Comparison of ENCODE assay signal across 1 cellular context in the genomic region with DNA sequence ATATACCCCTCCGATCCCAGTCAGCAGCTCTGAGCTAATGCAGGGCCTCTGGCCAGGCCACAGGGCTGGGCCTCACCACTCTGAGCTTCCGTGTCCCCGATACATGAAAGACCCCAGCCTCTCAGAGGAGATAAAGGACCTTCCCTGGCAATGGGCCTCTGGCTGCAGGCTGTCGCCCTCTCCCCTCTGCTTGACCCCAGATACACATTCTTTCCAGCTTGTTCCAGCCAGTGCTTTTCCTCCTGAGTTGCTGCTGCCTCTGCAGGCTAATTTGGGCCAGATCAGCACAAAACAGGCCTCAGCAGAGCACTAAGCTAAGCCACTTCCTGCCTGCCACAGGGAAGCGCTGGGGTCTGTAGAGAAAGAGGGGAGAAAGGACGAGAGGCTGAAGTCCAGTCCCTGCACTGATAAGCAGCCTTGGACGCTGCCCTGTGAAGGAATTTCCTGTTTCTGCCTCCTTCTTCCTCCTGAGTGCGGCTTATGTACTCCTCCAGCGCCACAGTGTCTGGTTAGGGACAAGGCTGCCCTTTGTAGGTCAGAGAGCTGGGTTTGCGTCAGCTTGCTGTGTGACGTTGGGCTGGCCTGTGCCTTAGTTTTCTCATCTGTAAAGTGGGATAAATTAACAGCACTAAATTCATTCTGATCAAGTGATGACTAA.
TF ChIP-seq lines count a peak whose summit lies in the region.

No MANE protein-coding gene starts in this region.

TF ChIP-seq in HepG2, 621 proteins besides CTCF, POLR2A, EP300 and RAD21 (continued from another document and continues in another):
- peak; percentile 76 for TF ChIP-seq DPF2 (CRISPR knock-in tag; IDR thresholded peaks at IDR 0.05; ENCODE audit: borderline replicate concordance, low read depth)
- TF ChIP-seq REXO4 (CRISPR knock-in tag; IDR thresholded peaks at IDR 0.05; ENCODE audit: borderline replicate concordance), result no peak
- TF ChIP-seq KDM5A (IDR thresholded peaks at IDR 0.05; ENCODE audit: borderline replicate concordance, low read length), result no peak
- TF ChIP-seq RBM22 (optimal IDR thresholded peaks at IDR 0.05; ENCODE audit: low read length), result no peak
- TF ChIP-seq PAX8 (CRISPR knock-in tag; IDR thresholded peaks at IDR 0.05; ENCODE audit: borderline replicate concordance), result no peak
- peak; percentile 46; the same call in 1 of the 2 replicates for TF ChIP-seq NKX3-1 (CRISPR knock-in tag; IDR thresholded peaks at IDR 0.05)
- peak; percentile 50; the same call in 1 of the 2 replicates for TF ChIP-seq KMT2A (CRISPR knock-in tag; IDR thresholded peaks at IDR 0.05)
- no peak for TF ChIP-seq ZNF589 (CRISPR knock-in tag; conservative IDR thresholded peaks at IDR 0.05)
- TF ChIP-seq ISX (CRISPR knock-in tag; conservative IDR thresholded peaks at IDR 0.05), result peak; percentile 64; the same call in 1 of the 2 replicates
- no peak for TF ChIP-seq IKZF4 (CRISPR knock-in tag; IDR thresholded peaks at IDR 0.05; ENCODE audit: borderline replicate concordance, low read depth, not compliant biosample characterization)
- TF ChIP-seq BCL6 (CRISPR knock-in tag; IDR thresholded peaks at IDR 0.05), result peak; percentile 22; the same call in 1 of the 2 replicates
- peak; percentile 99 for TF ChIP-seq ADNP (CRISPR knock-in tag; IDR thresholded peaks at IDR 0.05)
- no peak for TF ChIP-seq ZNF562 (CRISPR knock-in tag; IDR thresholded peaks at IDR 0.05; ENCODE audit: borderline replicate concordance)
- TF ChIP-seq, protein P1, sequence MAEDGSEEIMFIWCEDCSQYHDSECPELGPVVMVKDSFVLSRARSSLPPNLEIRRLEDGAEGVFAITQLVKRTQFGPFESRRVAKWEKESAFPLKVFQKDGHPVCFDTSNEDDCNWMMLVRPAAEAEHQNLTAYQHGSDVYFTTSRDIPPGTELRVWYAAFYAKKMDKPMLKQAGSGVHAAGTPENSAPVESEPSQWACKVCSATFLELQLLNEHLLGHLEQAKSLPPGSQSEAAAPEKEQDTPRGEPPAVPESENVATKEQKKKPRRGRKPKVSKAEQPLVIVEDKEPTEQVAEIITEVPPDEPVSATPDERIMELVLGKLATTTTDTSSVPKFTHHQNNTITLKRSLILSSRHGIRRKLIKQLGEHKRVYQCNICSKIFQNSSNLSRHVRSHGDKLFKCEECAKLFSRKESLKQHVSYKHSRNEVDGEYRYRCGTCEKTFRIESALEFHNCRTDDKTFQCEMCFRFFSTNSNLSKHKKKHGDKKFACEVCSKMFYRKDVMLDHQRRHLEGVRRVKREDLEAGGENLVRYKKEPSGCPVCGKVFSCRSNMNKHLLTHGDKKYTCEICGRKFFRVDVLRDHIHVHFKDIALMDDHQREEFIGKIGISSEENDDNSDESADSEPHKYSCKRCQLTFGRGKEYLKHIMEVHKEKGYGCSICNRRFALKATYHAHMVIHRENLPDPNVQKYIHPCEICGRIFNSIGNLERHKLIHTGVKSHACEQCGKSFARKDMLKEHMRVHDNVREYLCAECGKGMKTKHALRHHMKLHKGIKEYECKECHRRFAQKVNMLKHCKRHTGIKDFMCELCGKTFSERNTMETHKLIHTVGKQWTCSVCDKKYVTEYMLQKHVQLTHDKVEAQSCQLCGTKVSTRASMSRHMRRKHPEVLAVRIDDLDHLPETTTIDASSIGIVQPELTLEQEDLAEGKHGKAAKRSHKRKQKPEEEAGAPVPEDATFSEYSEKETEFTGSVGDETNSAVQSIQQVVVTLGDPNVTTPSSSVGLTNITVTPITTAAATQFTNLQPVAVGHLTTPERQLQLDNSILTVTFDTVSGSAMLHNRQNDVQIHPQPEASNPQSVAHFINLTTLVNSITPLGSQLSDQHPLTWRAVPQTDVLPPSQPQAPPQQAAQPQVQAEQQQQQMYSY (CRISPR knock-in tag; IDR thresholded peaks at IDR 0.05), result peak; percentile 53; the same call in 1 of the 2 replicates
- TF ChIP-seq PITX1 (CRISPR knock-in tag; IDR thresholded peaks at IDR 0.05), result peak; percentile 90
- no peak for TF ChIP-seq ZFP62 (CRISPR knock-in tag; IDR thresholded peaks at IDR 0.05)
- TF ChIP-seq, protein P2, sequence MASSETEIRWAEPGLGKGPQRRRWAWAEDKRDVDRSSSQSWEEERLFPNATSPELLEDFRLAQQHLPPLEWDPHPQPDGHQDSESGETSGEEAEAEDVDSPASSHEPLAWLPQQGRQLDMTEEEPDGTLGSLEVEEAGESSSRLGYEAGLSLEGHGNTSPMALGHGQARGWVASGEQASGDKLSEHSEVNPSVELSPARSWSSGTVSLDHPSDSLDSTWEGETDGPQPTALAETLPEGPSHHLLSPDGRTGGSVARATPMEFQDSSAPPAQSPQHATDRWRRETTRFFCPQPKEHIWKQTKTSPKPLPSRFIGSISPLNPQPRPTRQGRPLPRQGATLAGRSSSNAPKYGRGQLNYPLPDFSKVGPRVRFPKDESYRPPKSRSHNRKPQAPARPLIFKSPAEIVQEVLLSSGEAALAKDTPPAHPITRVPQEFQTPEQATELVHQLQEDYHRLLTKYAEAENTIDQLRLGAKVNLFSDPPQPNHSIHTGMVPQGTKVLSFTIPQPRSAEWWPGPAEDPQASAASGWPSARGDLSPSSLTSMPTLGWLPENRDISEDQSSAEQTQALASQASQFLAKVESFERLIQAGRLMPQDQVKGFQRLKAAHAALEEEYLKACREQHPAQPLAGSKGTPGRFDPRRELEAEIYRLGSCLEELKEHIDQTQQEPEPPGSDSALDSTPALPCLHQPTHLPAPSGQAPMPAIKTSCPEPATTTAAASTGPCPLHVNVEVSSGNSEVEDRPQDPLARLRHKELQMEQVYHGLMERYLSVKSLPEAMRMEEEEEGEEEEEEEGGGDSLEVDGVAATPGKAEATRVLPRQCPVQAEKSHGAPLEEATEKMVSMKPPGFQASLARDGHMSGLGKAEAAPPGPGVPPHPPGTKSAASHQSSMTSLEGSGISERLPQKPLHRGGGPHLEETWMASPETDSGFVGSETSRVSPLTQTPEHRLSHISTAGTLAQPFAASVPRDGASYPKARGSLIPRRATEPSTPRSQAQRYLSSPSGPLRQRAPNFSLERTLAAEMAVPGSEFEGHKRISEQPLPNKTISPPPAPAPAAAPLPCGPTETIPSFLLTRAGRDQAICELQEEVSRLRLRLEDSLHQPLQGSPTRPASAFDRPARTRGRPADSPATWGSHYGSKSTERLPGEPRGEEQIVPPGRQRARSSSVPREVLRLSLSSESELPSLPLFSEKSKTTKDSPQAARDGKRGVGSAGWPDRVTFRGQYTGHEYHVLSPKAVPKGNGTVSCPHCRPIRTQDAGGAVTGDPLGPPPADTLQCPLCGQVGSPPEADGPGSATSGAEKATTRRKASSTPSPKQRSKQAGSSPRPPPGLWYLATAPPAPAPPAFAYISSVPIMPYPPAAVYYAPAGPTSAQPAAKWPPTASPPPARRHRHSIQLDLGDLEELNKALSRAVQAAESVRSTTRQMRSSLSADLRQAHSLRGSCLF (CRISPR knock-in tag; IDR thresholded peaks at IDR 0.05; ENCODE audit: borderline replicate concordance), result 0 out of 2 replicates have a peak, but pooled peaks have one; percentile 59
- no peak for TF ChIP-seq NFRKB (IDR thresholded peaks at IDR 0.05)
- TF ChIP-seq ZNF549 (CRISPR knock-in tag; IDR thresholded peaks at IDR 0.05), result 0 out of 2 replicates have a peak, but pooled peaks have one; percentile 24
- TF ChIP-seq, protein P3, sequence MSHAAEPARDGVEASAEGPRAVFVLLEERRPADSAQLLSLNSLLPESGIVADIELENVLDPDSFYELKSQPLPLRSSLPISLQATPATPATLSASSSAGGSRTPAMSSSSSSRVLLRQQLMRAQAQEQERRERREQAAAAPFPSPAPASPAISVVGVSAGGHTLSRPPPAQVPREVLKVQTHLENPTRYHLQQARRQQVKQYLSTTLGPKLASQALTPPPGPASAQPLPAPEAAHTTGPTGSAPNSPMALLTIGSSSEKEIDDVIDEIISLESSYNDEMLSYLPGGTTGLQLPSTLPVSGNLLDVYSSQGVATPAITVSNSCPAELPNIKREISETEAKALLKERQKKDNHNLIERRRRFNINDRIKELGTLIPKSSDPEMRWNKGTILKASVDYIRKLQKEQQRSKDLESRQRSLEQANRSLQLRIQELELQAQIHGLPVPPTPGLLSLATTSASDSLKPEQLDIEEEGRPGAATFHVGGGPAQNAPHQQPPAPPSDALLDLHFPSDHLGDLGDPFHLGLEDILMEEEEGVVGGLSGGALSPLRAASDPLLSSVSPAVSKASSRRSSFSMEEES (CRISPR knock-in tag; IDR thresholded peaks at IDR 0.05), result peak; percentile 40; the same call in 1 of the 2 replicates
- no peak for TF ChIP-seq ZIK1 (CRISPR knock-in tag; IDR thresholded peaks at IDR 0.05; ENCODE audit: borderline replicate concordance, low read depth)
- no peak for TF ChIP-seq ZNF780A (CRISPR knock-in tag; IDR thresholded peaks at IDR 0.05)
- no peak; the same call in 1 of the 2 replicates for TF ChIP-seq ZNF552 (CRISPR knock-in tag; IDR thresholded peaks at IDR 0.05; ENCODE audit: borderline replicate concordance)
- TF ChIP-seq, protein P4, sequence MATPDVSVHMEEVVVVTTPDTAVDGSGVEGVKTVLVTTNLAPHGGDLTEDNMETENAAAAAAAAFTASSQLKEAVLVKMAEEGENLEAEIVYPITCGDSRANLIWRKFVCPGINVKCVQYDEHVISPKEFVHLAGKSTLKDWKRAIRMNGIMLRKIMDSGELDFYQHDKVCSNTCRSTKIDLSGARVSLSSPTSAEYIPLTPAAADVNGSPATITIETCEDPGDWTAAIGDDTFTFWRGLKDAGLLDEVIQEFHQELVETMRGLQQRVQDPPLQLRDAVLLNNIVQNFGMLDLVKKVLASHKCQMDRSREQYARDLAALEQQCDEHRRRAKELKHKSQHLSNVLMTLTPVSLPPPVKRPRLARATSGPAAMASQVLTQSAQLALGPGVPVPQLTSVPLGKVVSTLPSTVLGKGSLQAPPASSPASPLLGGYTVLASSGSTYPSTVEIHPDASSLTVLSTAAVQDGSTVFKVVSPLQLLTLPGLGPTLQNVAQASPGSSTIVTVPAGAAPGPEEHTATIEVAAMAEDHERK (CRISPR knock-in tag; IDR thresholded peaks at IDR 0.05; ENCODE audit: low read depth), result no peak
- no peak for TF ChIP-seq MLLT10 (CRISPR knock-in tag; IDR thresholded peaks at IDR 0.05)
- TF ChIP-seq MAFK (conservative IDR thresholded peaks at IDR 0.05 in 1 of 2, IDR thresholded peaks at IDR 0.05 in 1 of 2; ENCODE audit: low read length in 2 of 2), result peak; percentile 98 to 100
- TF ChIP-seq ZNF33A (CRISPR knock-in tag; IDR thresholded peaks at IDR 0.05; ENCODE audit: borderline replicate concordance), result no peak
- no peak for TF ChIP-seq ZC3H4 (CRISPR knock-in tag; IDR thresholded peaks at IDR 0.05; ENCODE audit: borderline replicate concordance)
- no peak for TF ChIP-seq ZNF530 (CRISPR knock-in tag; IDR thresholded peaks at IDR 0.05; ENCODE audit: low read depth)
- peak; percentile 78; the same call in 1 of the 2 replicates for TF ChIP-seq ZNF431 (CRISPR knock-in tag; IDR thresholded peaks at IDR 0.05; ENCODE audit: borderline replicate concordance, low read depth)
- no peak for TF ChIP-seq ZNF333 (CRISPR knock-in tag; IDR thresholded peaks at IDR 0.05; ENCODE audit: borderline replicate concordance)
- peak; percentile 70 for TF ChIP-seq ZNF3 (CRISPR knock-in tag; IDR thresholded peaks at IDR 0.05)
- TF ChIP-seq, protein P5, sequence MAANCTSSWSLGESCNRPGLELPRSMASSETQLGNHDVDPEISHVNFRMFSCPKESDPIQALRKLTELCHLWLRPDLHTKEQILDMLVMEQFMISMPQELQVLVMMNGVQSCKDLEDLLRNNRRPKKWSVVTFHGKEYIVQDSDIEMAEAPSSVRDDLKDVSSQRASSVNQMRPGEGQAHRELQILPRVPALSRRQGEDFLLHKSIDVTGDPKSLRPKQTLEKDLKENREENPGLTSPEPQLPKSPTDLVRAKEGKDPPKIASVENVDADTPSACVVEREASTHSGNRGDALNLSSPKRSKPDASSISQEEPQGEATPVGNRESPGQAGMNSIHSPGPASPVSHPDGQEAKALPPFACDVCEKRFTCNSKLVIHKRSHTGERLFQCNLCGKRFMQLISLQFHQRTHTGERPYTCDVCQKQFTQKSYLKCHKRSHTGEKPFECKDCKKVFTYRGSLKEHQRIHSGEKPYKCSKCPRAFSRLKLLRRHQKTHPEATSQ (CRISPR knock-in tag; IDR thresholded peaks at IDR 0.05; ENCODE audit: borderline replicate concordance), result peak; percentile 90; the same call in 1 of the 2 replicates
- no peak for TF ChIP-seq SMARCE1 (IDR thresholded peaks at IDR 0.05; ENCODE audit: borderline replicate concordance)
- peak; percentile 43; the same call in 1 of the 2 replicates for TF ChIP-seq ZNF143 (CRISPR knock-in tag; IDR thresholded peaks at IDR 0.05)
- TF ChIP-seq, protein P6, sequence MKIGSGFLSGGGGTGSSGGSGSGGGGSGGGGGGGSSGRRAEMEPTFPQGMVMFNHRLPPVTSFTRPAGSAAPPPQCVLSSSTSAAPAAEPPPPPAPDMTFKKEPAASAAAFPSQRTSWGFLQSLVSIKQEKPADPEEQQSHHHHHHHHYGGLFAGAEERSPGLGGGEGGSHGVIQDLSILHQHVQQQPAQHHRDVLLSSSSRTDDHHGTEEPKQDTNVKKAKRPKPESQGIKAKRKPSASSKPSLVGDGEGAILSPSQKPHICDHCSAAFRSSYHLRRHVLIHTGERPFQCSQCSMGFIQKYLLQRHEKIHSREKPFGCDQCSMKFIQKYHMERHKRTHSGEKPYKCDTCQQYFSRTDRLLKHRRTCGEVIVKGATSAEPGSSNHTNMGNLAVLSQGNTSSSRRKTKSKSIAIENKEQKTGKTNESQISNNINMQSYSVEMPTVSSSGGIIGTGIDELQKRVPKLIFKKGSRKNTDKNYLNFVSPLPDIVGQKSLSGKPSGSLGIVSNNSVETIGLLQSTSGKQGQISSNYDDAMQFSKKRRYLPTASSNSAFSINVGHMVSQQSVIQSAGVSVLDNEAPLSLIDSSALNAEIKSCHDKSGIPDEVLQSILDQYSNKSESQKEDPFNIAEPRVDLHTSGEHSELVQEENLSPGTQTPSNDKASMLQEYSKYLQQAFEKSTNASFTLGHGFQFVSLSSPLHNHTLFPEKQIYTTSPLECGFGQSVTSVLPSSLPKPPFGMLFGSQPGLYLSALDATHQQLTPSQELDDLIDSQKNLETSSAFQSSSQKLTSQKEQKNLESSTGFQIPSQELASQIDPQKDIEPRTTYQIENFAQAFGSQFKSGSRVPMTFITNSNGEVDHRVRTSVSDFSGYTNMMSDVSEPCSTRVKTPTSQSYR (CRISPR knock-in tag; IDR thresholded peaks at IDR 0.05; ENCODE audit: borderline replicate concordance), result no peak
- TF ChIP-seq, protein P7, sequence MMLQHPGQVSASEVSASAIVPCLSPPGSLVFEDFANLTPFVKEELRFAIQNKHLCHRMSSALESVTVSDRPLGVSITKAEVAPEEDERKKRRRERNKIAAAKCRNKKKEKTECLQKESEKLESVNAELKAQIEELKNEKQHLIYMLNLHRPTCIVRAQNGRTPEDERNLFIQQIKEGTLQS (CRISPR knock-in tag; IDR thresholded peaks at IDR 0.05), result peak; percentile 81
- no peak for TF ChIP-seq ZNF670 (CRISPR knock-in tag; IDR thresholded peaks at IDR 0.05; ENCODE audit: borderline replicate concordance)
- TF ChIP-seq SALL2 (CRISPR knock-in tag; IDR thresholded peaks at IDR 0.05), result peak; percentile 40; the same call in 1 of the 2 replicates
- peak; percentile 85 for TF ChIP-seq ZBTB20 (CRISPR knock-in tag; IDR thresholded peaks at IDR 0.05; ENCODE audit: borderline replicate concordance, low read depth)
- TF ChIP-seq NFE2L2 (IDR thresholded peaks at IDR 0.05; ENCODE audit: low read length), result peak; percentile 60; the same call in 1 of the 2 replicates
- TF ChIP-seq TAF15 (IDR thresholded peaks at IDR 0.05; ENCODE audit: low read depth, low read length, poor library complexity, severe bottlenecking), result no peak
- no peak for TF ChIP-seq ZNF678 (CRISPR knock-in tag; IDR thresholded peaks at IDR 0.05)
- no peak for TF ChIP-seq HMGA1 (CRISPR knock-in tag; conservative IDR thresholded peaks at IDR 0.05)
- peak; percentile 88 for TF ChIP-seq ELF1 (CRISPR knock-in tag; IDR thresholded peaks at IDR 0.05)
